Comparison of ENCODE assay signal across 20 cellular contexts in genomic region chr4:72791054-72791453, GRCh38.
DNase-seq lines count a peak whose midpoint lies in the region; ATAC-seq, FAIRE-seq and TF ChIP-seq lines count a peak whose summit lies in the region.
"Had no signal": no experiment of that assay in that cellular context is flagged by ENCODE, and none has a peak within 500 bp of the region (broad histone marks: within the 10 kb centered on the region; RNA-seq: fewer than 3 reads in every experiment).

No MANE protein-coding gene starts in this region.

- H3K9me3 ChIP-seq in A549 (no peaks in the 10 kb centered on the region), astrocyte (ENCODE audit: insufficient read depth, low read depth, low read length) (no peaks in the 10 kb centered on the region)
- H3K9me3 ChIP-seq: BLaER1 treated with 17β-estradiol and CSF1 and Interleukin-3, amounts not matched to agents 10 nM and 100 nM had no signal

- no peak overlapping the region for H2BK15ac ChIP-seq in mesendoderm (replicated peaks; ENCODE audit: low read depth)

- H4K5ac ChIP-seq in mesendoderm (ENCODE audit: low read length): no peak overlapping the region

- H3K27me3 ChIP-seq in GM23338 (ENCODE audit: insufficient read depth) (no peaks in the 10 kb centered on the region), astrocyte (ENCODE audit: insufficient read depth, low read length) (no peaks in the 10 kb centered on the region), mesendoderm (ENCODE audit: insufficient read depth, low read length, poor library complexity) (no peaks in the 10 kb centered on the region)
- H3K27me3 ChIP-seq: BLaER1 treated with 17β-estradiol and CSF1 and Interleukin-3, amounts not matched to agents 10 nM and 100 nM had no signal

- H3K79me2 ChIP-seq in GM23338 (replicated peaks; ENCODE audit: insufficient read depth): no peaks in the 10 kb centered on the region
- H3K79me2 ChIP-seq in astrocyte (ENCODE audit: insufficient read depth, low read length): no peaks in the 10 kb centered on the region
- H3K79me2 ChIP-seq in mesendoderm (ENCODE audit: control insufficient read depth, insufficient read depth, low read length): no peaks in the 10 kb centered on the region

- no peak overlapping the region for H3K4ac ChIP-seq in mesendoderm (ENCODE audit: low read depth, low read length)

- H2BK5ac ChIP-seq in mesendoderm (ENCODE audit: low read length): no peak overlapping the region

- TF ChIP-seq EP300 in A549 (IDR thresholded peaks at IDR 0.05): no peak

- no peak overlapping the region for H3K23ac ChIP-seq in mesendoderm (ENCODE audit: low read length)

- no peak for TF ChIP-seq RAD21 in A549 (conservative IDR thresholded peaks at IDR 0.05 in 1 of 2, IDR thresholded peaks at IDR 0.05 in 1 of 2)

- H2AK5ac ChIP-seq in mesendoderm (ENCODE audit: low read length): no peak overlapping the region

- H3K36me3 ChIP-seq in GM23338 (ENCODE audit: insufficient read depth) (no peaks in the 10 kb centered on the region), astrocyte (ENCODE audit: insufficient read depth, low read length) (no peaks in the 10 kb centered on the region), mesendoderm (ENCODE audit: control insufficient read depth, insufficient read depth, low read length) (no peaks in the 10 kb centered on the region)
- H3K36me3 ChIP-seq: BLaER1 treated with 17β-estradiol and CSF1 and Interleukin-3, amounts not matched to agents 10 nM and 100 nM had no signal

- H3K4me1 ChIP-seq in A549: no peaks in the 10 kb centered on the region
- H3K4me1 ChIP-seq in GM23338 (ENCODE audit: insufficient read depth): no peaks in the 10 kb centered on the region
- no peaks in the 10 kb centered on the region for H3K4me1 ChIP-seq in astrocyte (ENCODE audit: insufficient read depth, low read length)
- no peaks in the 10 kb centered on the region for H3K4me1 ChIP-seq in mesendoderm (ENCODE audit: control insufficient read depth, low read depth, low read length)
- H3K4me1 ChIP-seq: BLaER1 treated with 17β-estradiol and CSF1 and Interleukin-3, amounts not matched to agents 10 nM and 100 nM had no signal

- H3K4me2 ChIP-seq in A549 (no peak overlapping the region), GM23338 (no peak overlapping the region), astrocyte (ENCODE audit: low read length) (no peak overlapping the region), mesendoderm (ENCODE audit: low read length) (no peak overlapping the region)

- peaks cover 13% of the 10 kb centered on the region for H3K9me2 ChIP-seq in GM23338 (ENCODE audit: insufficient read depth)

- H3K9me3 Mint-ChIP-seq in GM23338: no peaks in the 10 kb centered on the region; the same call in 2 of the 3 replicates
- peaks cover 4% of the 10 kb centered on the region for H3K9me3 Mint-ChIP-seq in astrocyte (ENCODE audit: unreplicated experiment)
- no peaks in the 10 kb centered on the region for H3K9me3 Mint-ChIP-seq in activated CD8-positive, alpha-beta T cell treated with anti-CD3 and anti-CD28 coated beads, Interleukin-2, amount 10 ng/mL, durations not matched to agents 7 days and 5 days (ENCODE audit: insufficient read depth)
- H3K9me3 Mint-ChIP-seq: CD8-positive, alpha-beta T cell; H9 had no signal

- H3F3A ChIP-seq in GM23338 (replicated peaks; ENCODE audit: low read depth): no peaks in the 10 kb centered on the region

- H4K8ac ChIP-seq in mesendoderm (ENCODE audit: low read depth, low read length): no peak overlapping the region

- H3K4me3 Mint-ChIP-seq in GM23338: no peak overlapping the region
- H3K4me3 Mint-ChIP-seq in astrocyte (ENCODE audit: unreplicated experiment): no peak overlapping the region
- no peak overlapping the region for H3K4me3 Mint-ChIP-seq in activated CD8-positive, alpha-beta T cell treated with anti-CD3 and anti-CD28 coated beads, Interleukin-2, amount 10 ng/mL, durations not matched to agents 7 days and 5 days
- H3K4me3 Mint-ChIP-seq: B cell; CD8-positive, alpha-beta T cell; H9; IgD-negative memory B cell had no signal

- ATAC-seq in A549: no peak
- no peak for ATAC-seq in GM23338
- ATAC-seq in activated CD8-positive, alpha-beta T cell treated with anti-CD3 and anti-CD28 coated beads, Interleukin-2, amount 10 ng/mL, durations not matched to agents 7 days and 5 days: no peak
- ATAC-seq: CD8-positive, alpha-beta T cell had no signal

- WGBS in A549 (ENCODE audit: missing lambda C conversion rate): 18% methylated on average over 2 of the region's 2 CpGs
- no CpG with 5 or more reads among the region's 2 CpGs for WGBS in mesendoderm (ENCODE audit: extremely low coverage, insufficient coverage, low lambda C conversion rate)

- H2BK120ac ChIP-seq in mesendoderm (ENCODE audit: low read depth, low read length): no peak overlapping the region

- no peaks in the 10 kb centered on the region for H3K27me3 Mint-ChIP-seq in GM23338 (ENCODE audit: insufficient read depth, low read depth, poor library complexity)
- no peaks in the 10 kb centered on the region for H3K27me3 Mint-ChIP-seq in astrocyte (ENCODE audit: low read depth, unreplicated experiment)
- no peaks in the 10 kb centered on the region for H3K27me3 Mint-ChIP-seq in activated CD8-positive, alpha-beta T cell treated with anti-CD3 and anti-CD28 coated beads, Interleukin-2, amount 10 ng/mL, durations not matched to agents 7 days and 5 days (ENCODE audit: low read depth)
- H3K27me3 Mint-ChIP-seq: B cell, IgD-negative memory B cell had no signal

- H3K27ac ChIP-seq in A549: no peak overlapping the region
- no peak overlapping the region for H3K27ac ChIP-seq in GM23338 (ENCODE audit: low read depth)
- no peak overlapping the region for H3K27ac ChIP-seq in astrocyte (ENCODE audit: low read depth, low read length)
- H3K27ac ChIP-seq in mesendoderm (ENCODE audit: low read depth, low read length): no peak overlapping the region
- H3K27ac ChIP-seq: BLaER1 treated with 17β-estradiol and CSF1 and Interleukin-3, amounts not matched to agents 10 nM and 100 nM; HL-60 had no signal

- CTCF ChIA-PET in A549 (lab: Yijun Ruan, JAX): no interaction called here
- CTCF ChIA-PET in activated CD8-positive, alpha-beta T cell treated with anti-CD3 and anti-CD28 coated beads, Interleukin-2, amount 10 ng/mL, durations not matched to agents 7 days and 5 days (lab: Charles Lee): no interaction called here

- H3K4me1 Mint-ChIP-seq in GM23338 (no peaks in the 10 kb centered on the region), astrocyte (ENCODE audit: low read depth, unreplicated experiment) (peaks cover 5% of the 10 kb centered on the region)
- no peaks in the 10 kb centered on the region for H3K4me1 Mint-ChIP-seq in activated CD8-positive, alpha-beta T cell treated with anti-CD3 and anti-CD28 coated beads, Interleukin-2, amount 10 ng/mL, durations not matched to agents 7 days and 5 days (ENCODE audit: low read depth)
- H3K4me1 Mint-ChIP-seq: B cell, H9, IgD-negative memory B cell had no signal

- TF ChIP-seq CTCF in A549 (IDR thresholded peaks at IDR 0.05) (no peak), GM23338 (conservative IDR thresholded peaks at IDR 0.05; ENCODE audit: low read depth in 2 of 2) (no peak), astrocyte (IDR thresholded peaks at IDR 0.05; ENCODE audit: insufficient read depth, low read depth, low read length) (no peak)

- no peaks in the 10 kb centered on the region for H4K20me1 ChIP-seq in GM23338 (replicated peaks; ENCODE audit: insufficient read depth)
- H4K20me1 ChIP-seq in astrocyte (ENCODE audit: insufficient read depth, low read length): no peaks in the 10 kb centered on the region
- H4K20me1 ChIP-seq: BLaER1 treated with 17β-estradiol and CSF1 and Interleukin-3, amounts not matched to agents 10 nM and 100 nM had no signal

- no peak for DNase-seq in A549 (ENCODE audit: low read depth in 1 of 2, low spot score in 1 of 2)
- DNase-seq in GM23338 (ENCODE audit: low spot score): no peak
- peak; percentile 10 for DNase-seq in astrocyte (ENCODE audit: low read depth)
- peak; percentile 18 for DNase-seq in mesendoderm
- no peak for DNase-seq in hypothalamus (lab: John Stamatoyannopoulos, UW)
- DNase-seq in NCI-H146 treated with DMSO at 0.1 percent for 48 hours (lab: John Stamatoyannopoulos, UW; ENCODE audit: unreplicated experiment): no peak
- DNase-seq in activated CD8-positive, alpha-beta T cell treated with anti-CD3 and anti-CD28 coated beads, Interleukin-2, amount 10 ng/mL, durations not matched to agents 7 days and 5 days: no peak
- DNase-seq: 8988T; Calu3; CD8-positive, alpha-beta T cell; DMS79 treated with DMSO at 0.1 percent for 48 hours; GOT3; H9; KG1 had no signal

- H3K36me3 Mint-ChIP-seq in GM23338 (ENCODE audit: low read depth) (no peaks in the 10 kb centered on the region), astrocyte (ENCODE audit: low read depth, unreplicated experiment) (no peaks in the 10 kb centered on the region)
- H3K36me3 Mint-ChIP-seq in activated CD8-positive, alpha-beta T cell treated with anti-CD3 and anti-CD28 coated beads, Interleukin-2, amount 10 ng/mL, durations not matched to agents 7 days and 5 days (ENCODE audit: low read depth): no peaks in the 10 kb centered on the region
- H3K36me3 Mint-ChIP-seq: CD8-positive, alpha-beta T cell; IgD-negative memory B cell had no signal

- no peak overlapping the region for H3K18ac ChIP-seq in mesendoderm (ENCODE audit: low read length)

- POLR2A ChIA-PET in A549 (lab: Yijun Ruan, JAX): no interaction called here
- POLR2A ChIA-PET in activated CD8-positive, alpha-beta T cell treated with anti-CD3 and anti-CD28 coated beads, Interleukin-2, amount 10 ng/mL, durations not matched to agents 7 days and 5 days (lab: Charles Lee): no interaction called here

- H3K79me1 ChIP-seq in mesendoderm (ENCODE audit: low read length): no peaks in the 10 kb centered on the region

- peak overlapping the region; percentile 85; the same call in 1 of the 2 replicates for H3K27ac Mint-ChIP-seq in GM23338
- H3K27ac Mint-ChIP-seq in astrocyte (ENCODE audit: unreplicated experiment): peak overlapping the region; percentile 22
- H3K27ac Mint-ChIP-seq in activated CD8-positive, alpha-beta T cell treated with anti-CD3 and anti-CD28 coated beads, Interleukin-2, amount 10 ng/mL, durations not matched to agents 7 days and 5 days: no peak overlapping the region
- H3K27ac Mint-ChIP-seq: B cell; CD8-positive, alpha-beta T cell; IgD-negative memory B cell had no signal

- H3K56ac ChIP-seq in mesendoderm (ENCODE audit: low read length): no peak overlapping the region

- no peak for FAIRE-seq in A549 (lab: Jason Lieb, UNC)
- FAIRE-seq in astrocyte (lab: Jason Lieb, UNC): no peak
- FAIRE-seq: G401.6, GM12891 had no signal

- H2AFZ ChIP-seq in GM23338: no peak overlapping the region
- H2AFZ ChIP-seq in astrocyte (ENCODE audit: low read depth, low read length): no peak overlapping the region

- TF ChIP-seq POLR2A in A549 (IDR thresholded peaks at IDR 0.05; ENCODE audit: low read length): no peak

- H3K9ac ChIP-seq in astrocyte (ENCODE audit: low read length) (no peak overlapping the region), mesendoderm (ENCODE audit: low read length) (no peak overlapping the region)
- H3K9ac ChIP-seq: BLaER1 treated with 17β-estradiol and CSF1 and Interleukin-3, amounts not matched to agents 10 nM and 100 nM had no signal

- H3K4me3 ChIP-seq in A549 (no peak overlapping the region), GM23338 (no peak overlapping the region), astrocyte (ENCODE audit: insufficient read depth, low read depth, low read length) (no peak overlapping the region), mesendoderm (ENCODE audit: low read length) (no peak overlapping the region)
- H3K4me3 ChIP-seq: BLaER1 treated with 17β-estradiol and CSF1 and Interleukin-3, amounts not matched to agents 10 nM and 100 nM had no signal

Comparison
In these comparisons a context has a peak if more than half of its experiments do, and no peak if none do; other contexts are left out.
1. DNase-seq: peak in astrocyte (single experiment) and mesendoderm (single experiment); none in A549 (0 of 2), GM23338 (single experiment), hypothalamus (0 of 51), NCI-H146 treated with DMSO at 0.1 percent for 48 hours (single experiment) and activated CD8-positive, alpha-beta T cell treated with anti-CD3 and anti-CD28 coated beads, Interleukin-2, amount 10 ng/mL, durations not matched to agents 7 days and 5 days (single experiment).